ENCODE assay signal across 32 cellular contexts in the genomic region with DNA sequence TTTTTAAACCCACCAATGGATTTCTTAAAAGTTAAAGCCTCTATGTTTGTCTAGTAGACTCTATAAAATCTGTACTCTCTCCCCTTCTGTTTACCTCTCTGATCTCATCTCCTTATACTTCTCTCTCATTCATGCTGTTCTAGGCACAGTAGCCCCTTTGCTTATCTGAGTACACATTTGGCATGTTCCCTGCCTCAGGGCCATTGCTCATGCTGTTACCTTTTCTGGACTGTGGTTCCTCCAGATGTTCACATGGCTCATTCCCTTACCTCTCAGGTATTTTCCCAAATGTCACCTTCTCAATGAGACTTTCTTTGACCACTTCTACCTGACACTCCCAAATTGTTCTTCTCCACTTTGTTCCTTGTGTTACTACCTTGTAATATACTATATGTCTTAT.
"Had no signal": no experiment of that assay in that cellular context is flagged by ENCODE, and none has a peak within 500 bp of the region (broad histone marks: within the 10 kb centered on the region; RNA-seq: fewer than 3 reads in every experiment).

No MANE protein-coding gene starts in this region.

- H3K4me3 Mint-ChIP-seq: activated CD4-positive, alpha-beta T cell treated with anti-CD3 and anti-CD28 coated beads, Interleukin-2, amount 10 ng/mL, durations not matched to agents 24 days and 14 days; activated CD8-positive, alpha-beta T cell treated with anti-CD3 and anti-CD28 coated beads for 36 hours; activated naive CD4-positive, alpha-beta T cell treated with anti-CD3 and anti-CD28 coated beads for 36 hours; activated T-helper 1 cell treated with anti-CD3 and anti-CD28 coated beads, Interleukin-12 subunit alpha, Interleukin-12 subunit beta, Interleukin-2, Interleukin-4 antibody, amounts not matched to agents 30 ng/mL and 10 ng/mL and 1 ng/mL, durations not matched to agents 14 hours and 24 hours and 36 hours; T-helper 1 cell treated with Interleukin-12 subunit alpha and Interleukin-12 subunit beta and Interleukin-4 antibody, amounts not matched to agents 30 μg/mL and 1 μg/mL, for 36 hours; T-helper 2 cell treated with Interferon-gamma antibody and Interleukin-4, amounts not matched to agents 5 μg/mL and 100 μg/mL, for 36 hours had no signal

- H3K4me2 ChIP-seq: SK-N-SH had no signal

- FAIRE-seq: astrocyte, TTC549 had no signal

- H3K27ac ChIP-seq: adrenal gland, body of pancreas, breast epithelium, Peyer's patch, SJSA1 had no signal

- H3K36me3 ChIP-seq: adrenal gland, breast epithelium, Peyer's patch, SJSA1 had no signal

- H3K9ac ChIP-seq: SK-N-SH had no signal

- H3K27me3 ChIP-seq: adrenal gland, body of pancreas, breast epithelium, Peyer's patch, SJSA1 had no signal

- H3K9me3 Mint-ChIP-seq: activated CD4-positive, alpha-beta T cell treated with anti-CD3 and anti-CD28 coated beads, Interleukin-2, amount 10 ng/mL, durations not matched to agents 24 days and 14 days; activated CD8-positive, alpha-beta T cell treated with anti-CD3 and anti-CD28 coated beads for 36 hours; activated naive CD4-positive, alpha-beta T cell treated with anti-CD3 and anti-CD28 coated beads for 36 hours; activated naive CD4-positive, alpha-beta T cell treated with anti-CD3 and anti-CD28 coated beads, Interleukin-2, amount 50 U/mL, for 72 hours; activated T-helper 1 cell treated with anti-CD3 and anti-CD28 coated beads, Interleukin-12 subunit alpha, Interleukin-12 subunit beta, Interleukin-2, Interleukin-4 antibody, amounts not matched to agents 30 ng/mL and 10 ng/mL and 1 ng/mL, durations not matched to agents 14 hours and 24 hours and 36 hours; T-helper 1 cell treated with Interleukin-12 subunit alpha and Interleukin-12 subunit beta and Interleukin-4 antibody, amounts not matched to agents 30 μg/mL and 1 μg/mL, for 36 hours; T-helper 2 cell treated with Interferon-gamma antibody and Interleukin-4, amounts not matched to agents 5 μg/mL and 100 μg/mL, for 36 hours had no signal

- H3K27me3 Mint-ChIP-seq: activated CD4-positive, alpha-beta T cell treated with anti-CD3 and anti-CD28 coated beads, Interleukin-2, amount 10 ng/mL, durations not matched to agents 24 days and 14 days; activated CD8-positive, alpha-beta T cell treated with anti-CD3 and anti-CD28 coated beads for 36 hours had no signal

- ATAC-seq: activated CD8-positive, alpha-beta T cell treated with anti-CD3 and anti-CD28 coated beads for 36 hours; activated naive CD4-positive, alpha-beta T cell treated with anti-CD3 and anti-CD28 coated beads, Interleukin-2, amount 50 U/mL, for 72 hours; body of pancreas; PC-3 had no signal

- H3K4me3 ChIP-seq: adrenal gland, body of pancreas, breast epithelium, Peyer's patch, SJSA1 had no signal

- H3K27ac Mint-ChIP-seq: activated CD4-positive, alpha-beta T cell treated with anti-CD3 and anti-CD28 coated beads, Interleukin-2, amount 10 ng/mL, durations not matched to agents 24 days and 14 days; activated CD8-positive, alpha-beta T cell treated with anti-CD3 and anti-CD28 coated beads for 36 hours; activated naive CD4-positive, alpha-beta T cell treated with anti-CD3 and anti-CD28 coated beads for 36 hours; activated naive CD4-positive, alpha-beta T cell treated with anti-CD3 and anti-CD28 coated beads, Interleukin-2, amount 50 U/mL, for 72 hours; activated T-helper 1 cell treated with anti-CD3 and anti-CD28 coated beads, Interleukin-12 subunit alpha, Interleukin-12 subunit beta, Interleukin-2, Interleukin-4 antibody, amounts not matched to agents 30 ng/mL and 10 ng/mL and 1 ng/mL, durations not matched to agents 14 hours and 24 hours and 36 hours; T-helper 1 cell treated with Interleukin-12 subunit alpha and Interleukin-12 subunit beta and Interleukin-4 antibody, amounts not matched to agents 30 μg/mL and 1 μg/mL, for 36 hours; T-helper 2 cell treated with Interferon-gamma antibody and Interleukin-4, amounts not matched to agents 5 μg/mL and 100 μg/mL, for 36 hours had no signal

- H3K9me3 ChIP-seq: adrenal gland, body of pancreas, breast epithelium, Peyer's patch, SJSA1, SK-N-SH had no signal

- DNase-seq: activated CD4-positive, alpha-beta T cell treated with anti-CD3 and anti-CD28 coated beads, Interleukin-2, amount 10 ng/mL, durations not matched to agents 24 days and 14 days; activated CD4-positive, alpha-beta T cell treated with anti-CD3 and anti-CD28 coated beads, Interleukin-2, amount 50 U/mL, for 4 hours; activated CD8-positive, alpha-beta T cell treated with anti-CD3 and anti-CD28 coated beads for 36 hours; activated gamma-delta T cell treated with Interleukin-2 at 50 U/mL for 16 hours; activated naive CD4-positive, alpha-beta T cell treated with anti-CD3 and anti-CD28 coated beads for 36 hours; activated T-cell treated with anti-CD3 and anti-CD28 coated beads, Interleukin-2, amount 50 U/mL, for 1 hour; adrenal gland; body of pancreas; caudate nucleus; cerebellar nuclear complex; NCI-H1105 treated with DMSO at 0.1 percent for 48 hours; NCI-H1436; NCI-H1694; NCI-H1930; NCI-H2081 treated with DMSO at 0.1 percent for 48 hours; NCI-H226; NCI-H446 treated with DMSO at 0.1 percent for 48 hours; NCI-H524; NK-92 treated with Interleukin-12 subunit alpha and Interleukin-12 subunit beta, amount 100 ng/mL, for 24 hours; PC-3; Peyer's patch; RPMI8226; SHP77 treated with DMSO at 0.1 percent for 48 hours; SK-N-SH had no signal

- H3K4me1 Mint-ChIP-seq: activated CD4-positive, alpha-beta T cell treated with anti-CD3 and anti-CD28 coated beads, Interleukin-2, amount 10 ng/mL, durations not matched to agents 24 days and 14 days had no signal

- H3K4me1 ChIP-seq: adrenal gland, breast epithelium, Peyer's patch had no signal
